8 cellular contexts compared by ENCODE assay signal in genomic region chr5:126656397-126657007, GRCh38. TPM values are rescaled to one million over a fixed set of nuclear protein-coding genes. Genes with fewer than 3 reads are reported as not detected.
DNase-seq lines count a peak whose midpoint lies in the region; ATAC-seq and TF ChIP-seq lines count a peak whose summit lies in the region.

No MANE protein-coding gene starts in this region.

- TF ChIP-seq POLR2A in suprapubic skin (IDR thresholded peaks at IDR 0.05) = no peak

- no peaks in the 10 kb centered on the region for H3K4me1 ChIP-seq in suprapubic skin

- peak; percentile 34 for DNase-seq in A172 (ENCODE audit: low spot score)
- DNase-seq in DMS114 treated with DMSO at 0.1 percent for 48 hours (lab: John Stamatoyannopoulos, UW; ENCODE audit: unreplicated experiment) = peak; percentile 46
- peak; percentile 2 for DNase-seq in NCI-H128 (lab: John Stamatoyannopoulos, UW; ENCODE audit: unreplicated experiment)
- DNase-seq in amniotic epithelial cell (ENCODE audit: low read depth) = peak; percentile 46
- peak; percentile 66 for DNase-seq in inferior parietal cortex (ENCODE audit: extremely low spot score)
- DNase-seq in suprapubic skin (ENCODE audit: low spot score in 2 of 2) = no peak
- DNase-seq in DMS153 (lab: John Stamatoyannopoulos, UW) = no peak

- no peaks in the 10 kb centered on the region for H3K27me3 ChIP-seq in suprapubic skin

- H3K36me3 ChIP-seq in suprapubic skin = no peaks in the 10 kb centered on the region

- ATAC-seq in HG03139 (IDR thresholded peaks at IDR 0.05; ENCODE audit: unreplicated experiment) = no peak

- H3K27ac ChIP-seq in suprapubic skin = no peak overlapping the region

- no peak overlapping the region for H3K4me3 ChIP-seq in suprapubic skin

- TF ChIP-seq EP300 in suprapubic skin (IDR thresholded peaks at IDR 0.05) = no peak

- WGBS in suprapubic skin = 3% methylated on average over 5 of the region's 5 CpGs

- H3K9me3 ChIP-seq in suprapubic skin = no peaks in the 10 kb centered on the region

- peak; percentile 45 to 63 for TF ChIP-seq CTCF in suprapubic skin (IDR thresholded peaks at IDR 0.05)

RNA-seq across cellular contexts. Expression of gene PHAX, which starts 55.8 kb away (rescaled TPM):
- total RNA-seq in A172 (2014; rRNA removed; shearing (Covaris generic)) = 137 and 138 TPM in 2 replicates
- 10 to 100 TPM; 21.8 to 55.2 (median 30.2) TPM for total RNA-seq in suprapubic skin

Comparison
In these comparisons a context has a peak if more than half of its experiments do, and no peak if none do; other contexts are left out.
1. DNase-seq: peak in A172 (single experiment), DMS114 treated with DMSO at 0.1 percent for 48 hours (single experiment), NCI-H128 (single experiment), amniotic epithelial cell (single experiment) and inferior parietal cortex (single experiment); none in suprapubic skin (0 of 2) and DMS153 (single experiment).